In the genomic region with DNA sequence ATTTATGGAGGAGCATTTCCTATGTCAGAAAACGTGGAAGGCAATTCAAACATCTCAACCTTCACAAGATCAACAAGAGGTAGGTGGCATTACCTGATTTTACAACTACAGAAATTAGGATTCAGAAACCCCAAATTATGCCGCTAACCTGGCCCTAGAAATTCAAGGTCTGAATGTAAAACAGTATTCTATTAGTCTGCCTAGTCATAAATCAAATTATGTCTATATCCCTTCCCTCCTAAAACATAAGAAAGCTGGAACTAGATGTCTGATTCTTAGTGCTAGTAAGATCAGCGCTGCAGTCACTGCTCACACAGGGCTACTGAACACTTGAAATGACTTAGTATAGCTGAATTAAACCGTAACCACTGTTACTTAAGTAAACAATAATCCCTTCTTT, we compare ENCODE assay signal across 8 cellular contexts. TPM values are rescaled to one million over a fixed set of nuclear protein-coding genes. Genes with fewer than 3 reads are reported as not detected.
DNase-seq lines count a peak whose midpoint lies in the region; ATAC-seq, FAIRE-seq and TF ChIP-seq lines count a peak whose summit lies in the region.

No MANE protein-coding gene starts in this region.

- POLR2A ChIA-PET in HepG2 (lab: Yijun Ruan, JAX) = interaction anchor here (1.3 kb wide), 1 partner anchor 31 kb away, joined by 3 read pairs; no protein-coding TSS in a partner anchor

- H2AFZ ChIP-seq in HepG2 (ENCODE audit: low read length) = no peak overlapping the region

- H3K4me3 ChIP-seq in ascending aorta (peak overlapping the region; percentile 60 to 99), HepG2 (replicated peaks in 1 of 3; ENCODE audit: insufficient read depth in 1 of 3, low read depth in 2 of 3, low read length in 3 of 3) (peak overlapping the region; percentile 82 to 94 (median 89)), transverse colon (peak overlapping the region in 3 of 4 donors; percentile 71 to 93 (median 88))

- H3K4me1 ChIP-seq in ascending aorta (peaks cover 0 to 4% of the 10 kb centered on the region in 2 donors), HepG2 (ENCODE audit: insufficient read depth, low read length) (peaks cover 70% of the 10 kb centered on the region), transverse colon (peaks cover 0 to 52% (median 14%) of the 10 kb centered on the region in 4 donors)

- peaks cover 53% of the 10 kb centered on the region for H4K20me1 ChIP-seq in HepG2 (ENCODE audit: insufficient read depth, low read length)

- ATAC-seq in HepG2 (no peak), GM18511 (IDR thresholded peaks at IDR 0.05; ENCODE audit: unreplicated experiment) (no peak)

- H3K9ac ChIP-seq in HepG2 (ENCODE audit: insufficient read depth, low read depth, low read length) = peak overlapping the region; percentile 99

- CTCF ChIA-PET in activated naive CD4-positive, alpha-beta T cell treated with anti-CD3 and anti-CD28 coated beads for 36 hours (lab: Charles Lee) = interaction anchor here (0.7 to 1.9 kb wide), 3 partner anchors 12 to 27 kb away, joined by 3 to 9 read pairs (median 3); no protein-coding TSS in a partner anchor
- CTCF ChIA-PET in HepG2 (lab: Yijun Ruan, JAX; ENCODE audit: low intra/inter-chr PET ratio, low total read pairs) = no interaction called here

- TF ChIP-seq EP300 in HepG2 (IDR thresholded peaks at IDR 0.05; ENCODE audit: low read depth in 2 of 2, low read length in 2 of 2) = no peak
- TF ChIP-seq EP300 in HepG2 (CRISPR knock-in tag; IDR thresholded peaks at IDR 0.05; ENCODE audit: borderline replicate concordance) = no peak
- no peak for TF ChIP-seq EP300 in transverse colon (IDR thresholded peaks at IDR 0.05; ENCODE audit: low read depth)

- TF ChIP-seq POLR2A in HepG2 (IDR thresholded peaks at IDR 0.05; ENCODE audit: insufficient read depth in 1 of 2, low read depth in 2 of 2, low read length in 2 of 2) = no peak
- TF ChIP-seq POLR2A in transverse colon (IDR thresholded peaks at IDR 0.05) = no peak

- no peaks in the 10 kb centered on the region for H3K27me3 Mint-ChIP-seq in activated naive CD4-positive, alpha-beta T cell treated with anti-CD3 and anti-CD28 coated beads for 36 hours (ENCODE audit: low read depth)

- peak overlapping the region; percentile 81 for H3K4me2 ChIP-seq in HepG2 (ENCODE audit: low read depth, low read length)

- TF ChIP-seq CTCF in ascending aorta (IDR thresholded peaks at IDR 0.05) (no peak), HepG2 (CRISPR knock-in tag; IDR thresholded peaks at IDR 0.05) (no peak), transverse colon (IDR thresholded peaks at IDR 0.05) (no peak)

- H3K36me3 Mint-ChIP-seq in activated naive CD4-positive, alpha-beta T cell treated with anti-CD3 and anti-CD28 coated beads for 36 hours (ENCODE audit: low read depth) = peaks cover 36% of the 10 kb centered on the region

- in situ Hi-C loops in HepG2 (cut with HindIII; ENCODE audit: extremely low pct_ligation_motif_present, low pct_unique_long_range_greater_than_20kb) = no loop called here
- in situ Hi-C loops in transverse colon (cut with MboI; ENCODE audit: low pct_ligation_motif_present in 1 of 4, low pct_unique_long_range_greater_than_20kb in 1 of 4, low sequenced_read_pairs in 3 of 4) = no loop called here

- H3K27ac ChIP-seq in ascending aorta (no peak overlapping the region), HepG2 (ENCODE audit: extremely low read length, insufficient read depth, low read length) (peak overlapping the region; percentile 94), transverse colon (peak overlapping the region in 3 of 4 donors; percentile 87 to 94 (median 93))

- H3K9me3 Mint-ChIP-seq in activated naive CD4-positive, alpha-beta T cell treated with anti-CD3 and anti-CD28 coated beads for 36 hours = no peaks in the 10 kb centered on the region

- intact Hi-C loops in activated naive CD4-positive, alpha-beta T cell treated with anti-CD3 and anti-CD28 coated beads for 36 hours (cut with micrococcal nuclease) = loop anchor here (5.0 kb wide), 2 partner anchors 125 to 1155 kb away; a partner anchor contains a TSS
- intact Hi-C loops in ascending aorta (cut with DNase I) (no loop called here), HepG2 (cut with micrococcal nuclease; ENCODE audit: unreplicated experiment) (loop anchor here (5.0 kb wide), 1 partner anchor 35 kb away; a partner anchor contains a TSS), transverse colon (cut with DNase I; ENCODE audit: low total_unique reads) (no loop called here)

- no peak for FAIRE-seq in HepG2 (lab: Jason Lieb, UNC)

- no peak for TF ChIP-seq RAD21 in HepG2 (CRISPR knock-in tag; IDR thresholded peaks at IDR 0.05)

- H3K79me2 ChIP-seq in HepG2 (ENCODE audit: insufficient read depth, low read length) = peaks cover 65% of the 10 kb centered on the region

- BruUV-seq in HepG2 (replicated peaks; lab: Mats Ljungman, UMichigan) = no TSS peak

- WGBS in HepG2 (ENCODE audit: low lambda C conversion rate) = 2% methylated on average over 4 of the region's 4 CpGs
- WGBS in transverse colon (ENCODE audit: low coverage in 1 of 2), 2 donors = 7 to 12% methylated on average over 4 of the region's 4 CpGs

- peak overlapping the region; percentile 94 for H3K27ac Mint-ChIP-seq in activated naive CD4-positive, alpha-beta T cell treated with anti-CD3 and anti-CD28 coated beads for 36 hours

- peaks cover 50% of the 10 kb centered on the region for H3K4me1 Mint-ChIP-seq in activated naive CD4-positive, alpha-beta T cell treated with anti-CD3 and anti-CD28 coated beads for 36 hours (ENCODE audit: low read depth)

- DNase-seq in activated naive CD4-positive, alpha-beta T cell treated with anti-CD3 and anti-CD28 coated beads for 36 hours = no peak
- no peak for DNase-seq in activated naive CD4-positive, alpha-beta T cell treated with anti-CD3 and anti-CD28 coated beads, Interleukin-2, amount 50 U/mL, for 16 hours
- DNase-seq in ascending aorta (ENCODE audit: low spot score in 2 of 2) = no peak
- no peak for DNase-seq in HepG2 (ENCODE audit: low spot score)
- DNase-seq in transverse colon = no peak
- DNase-seq in stimulated activated CD4-positive, alpha-beta T cell treated with anti-CD3 and anti-CD28 coated beads, Interleukin-4, amount 100 ng/mL, for 24 hours = no peak
- no peak for DNase-seq in CD1c-positive myeloid dendritic cell (ENCODE audit: extremely low spot score)

- H3K4me3 Mint-ChIP-seq in activated naive CD4-positive, alpha-beta T cell treated with anti-CD3 and anti-CD28 coated beads for 36 hours = peak overlapping the region; percentile 96

- H3K36me3 ChIP-seq in ascending aorta (peaks cover 0 to 12% of the 10 kb centered on the region in 2 donors), HepG2 (replicated peaks in 1 of 2; ENCODE audit: control insufficient read depth in 1 of 2, insufficient read depth in 2 of 2, low read length in 2 of 2) (peaks cover 4 to 33% of the 10 kb centered on the region in 2 experiments), transverse colon (no peaks in the 10 kb centered on the region)

- H3K27me3 ChIP-seq in ascending aorta (no peaks in the 10 kb centered on the region), HepG2 (ENCODE audit: control insufficient read depth in 1 of 2, insufficient read depth in 2 of 2, low read length in 2 of 2) (no peaks in the 10 kb centered on the region; a peak in 1 of 5 replicates), transverse colon (no peaks in the 10 kb centered on the region)

- H3K9me3 ChIP-seq in ascending aorta (no peaks in the 10 kb centered on the region), HepG2 (ENCODE audit: low read length) (no peaks in the 10 kb centered on the region), transverse colon (no peaks in the 10 kb centered on the region)

RNA-seq across cellular contexts. Expression of a gene that starts 1.4 kb away (rescaled TPM):
- total RNA-seq in activated naive CD4-positive, alpha-beta T cell treated with anti-CD3 and anti-CD28 coated beads for 36 hours = 100 to 1,000 TPM; 155 to 192 TPM
- total RNA-seq in ascending aorta (25.3 TPM), HepG2 (2016; rRNA removed; fragmentation: Illumina TruSeq; extraction: Trizol) (138 and 153 TPM in 2 replicates), transverse colon (10 to 100 TPM; 16.9 to 72.9 (median 54.5) TPM)
- 69.4 and 87.9 TPM in 2 replicates for total RNA-seq in HepG2 (2016; cell fraction: cytosol; rRNA removed; fragmentation: Illumina TruSeq; extraction: Trizol; ENCODE audit: low read depth)
- 150 and 155 TPM in 2 replicates for total RNA-seq in HepG2 (2016; cell fraction: insoluble cytoplasmic fraction; rRNA removed; fragmentation: Illumina TruSeq; extraction: Trizol)
- 161 and 181 TPM in 2 replicates for total RNA-seq in HepG2 (2016; cell fraction: membrane; rRNA removed; fragmentation: Illumina TruSeq; extraction: Trizol)
- total RNA-seq in HepG2 (2016; cell fraction: nucleus; rRNA removed; fragmentation: Illumina TruSeq; extraction: Trizol) = 122 and 141 TPM in 2 replicates
- polyA plus RNA-seq in HepG2 (2011; rRNA removed) = 298 and 376 TPM in 2 replicates
- polyA plus RNA-seq in HepG2 (2011; cell fraction: cytosol; rRNA removed) = 138 and 172 TPM in 2 replicates
- polyA plus RNA-seq in HepG2 (2011; cell fraction: nucleus; rRNA removed) = 48.3 and 58.7 TPM in 2 replicates
- polyA plus RNA-seq in HepG2 (2012) = 275 and 344 TPM in 2 replicates
- polyA plus RNA-seq in HepG2 (2016; cell fraction: cytosol; fragmentation: Illumina TruSeq; extraction: Trizol; ENCODE audit: low read depth) = 107 and 127 TPM in 2 replicates
- 138 and 146 TPM in 2 replicates for polyA plus RNA-seq in HepG2 (2016; cell fraction: insoluble cytoplasmic fraction; fragmentation: Illumina TruSeq; extraction: Trizol; ENCODE audit: low read depth)
- polyA plus RNA-seq in HepG2 (2016; cell fraction: membrane; fragmentation: Illumina TruSeq; extraction: Trizol; ENCODE audit: low read depth) = 182 and 204 TPM in 2 replicates
- polyA plus RNA-seq in HepG2 (2016; cell fraction: nucleus; fragmentation: Illumina TruSeq; extraction: Trizol; ENCODE audit: insufficient read depth, low read depth) = 192 and 196 TPM in 2 replicates
- polyA minus RNA-seq in HepG2 (2011; rRNA and poly(A)+ RNA removed; ENCODE audit: low replicate concordance) = 29.6 and 82.1 TPM in 2 replicates
- 136 and 144 TPM in 2 replicates for polyA minus RNA-seq in HepG2 (2011; cell fraction: cytosol; rRNA and poly(A)+ RNA removed)
- 77.8 and 97.8 TPM in 2 replicates for polyA minus RNA-seq in HepG2 (2011; cell fraction: nucleus; rRNA and poly(A)+ RNA removed)

RNA-seq across cellular contexts. Expression of a gene that starts 33.8 kb away (rescaled TPM):
- total RNA-seq in activated naive CD4-positive, alpha-beta T cell treated with anti-CD3 and anti-CD28 coated beads for 36 hours = 100 to 1,000 TPM; 104 TPM
- total RNA-seq in ascending aorta (53.6 TPM), HepG2 (2016; rRNA removed; fragmentation: Illumina TruSeq; extraction: Trizol) (73.0 and 105 TPM in 2 replicates), transverse colon (10 to 100 TPM; 13.1 to 56.7 (median 29.7) TPM)
- 20.7 and 28.7 TPM in 2 replicates for total RNA-seq in HepG2 (2016; cell fraction: cytosol; rRNA removed; fragmentation: Illumina TruSeq; extraction: Trizol; ENCODE audit: low read depth)
- total RNA-seq in HepG2 (2016; cell fraction: insoluble cytoplasmic fraction; rRNA removed; fragmentation: Illumina TruSeq; extraction: Trizol) = 75.9 and 117 TPM in 2 replicates
- 40.3 and 46.0 TPM in 2 replicates for total RNA-seq in HepG2 (2016; cell fraction: membrane; rRNA removed; fragmentation: Illumina TruSeq; extraction: Trizol)
- 53.9 and 58.5 TPM in 2 replicates for total RNA-seq in HepG2 (2016; cell fraction: nucleus; rRNA removed; fragmentation: Illumina TruSeq; extraction: Trizol)
- 29.5 and 34.7 TPM in 2 replicates for polyA plus RNA-seq in HepG2 (2011; rRNA removed)
- 33.1 and 35.4 TPM in 2 replicates for polyA plus RNA-seq in HepG2 (2011; cell fraction: cytosol; rRNA removed)
- 17.2 and 19.6 TPM in 2 replicates for polyA plus RNA-seq in HepG2 (2011; cell fraction: nucleus; rRNA removed)
- 66.2 and 93.3 TPM in 2 replicates for polyA plus RNA-seq in HepG2 (2012)
- polyA plus RNA-seq in HepG2 (2016; cell fraction: cytosol; fragmentation: Illumina TruSeq; extraction: Trizol; ENCODE audit: low read depth) = 25.6 and 27.5 TPM in 2 replicates
- 124 and 129 TPM in 2 replicates for polyA plus RNA-seq in HepG2 (2016; cell fraction: insoluble cytoplasmic fraction; fragmentation: Illumina TruSeq; extraction: Trizol; ENCODE audit: low read depth)
- polyA plus RNA-seq in HepG2 (2016; cell fraction: membrane; fragmentation: Illumina TruSeq; extraction: Trizol; ENCODE audit: low read depth) = 42.1 and 46.7 TPM in 2 replicates
- 66.9 and 70.6 TPM in 2 replicates for polyA plus RNA-seq in HepG2 (2016; cell fraction: nucleus; fragmentation: Illumina TruSeq; extraction: Trizol; ENCODE audit: insufficient read depth, low read depth)
- polyA minus RNA-seq in HepG2 (2011; rRNA and poly(A)+ RNA removed; ENCODE audit: low replicate concordance) = 14.6 and 22.5 TPM in 2 replicates
- polyA minus RNA-seq in HepG2 (2011; cell fraction: cytosol; rRNA and poly(A)+ RNA removed) = 9.6 and 17.9 TPM in 2 replicates
- polyA minus RNA-seq in HepG2 (2011; cell fraction: nucleus; rRNA and poly(A)+ RNA removed) = 50.9 and 51.7 TPM in 2 replicates

Comparison
In these comparisons a context has a peak if more than half of its experiments do, and no peak if none do; other contexts are left out.
1. H3K27ac ChIP-seq: peak in HepG2 (single experiment) and transverse colon (3 of 4); none in ascending aorta (0 of 2).
2. intact Hi-C loops: an anchor here in activated naive CD4-positive, alpha-beta T cell treated with anti-CD3 and anti-CD28 coated beads for 36 hours (5.0 kb wide) and HepG2 (5.0 kb wide); none called in ascending aorta and transverse colon.
3. Peak in every context shown above with its lines, with median percentiles within 50 percentile points of each other: H3K4me3 ChIP-seq.